8 cellular contexts compared by ENCODE assay signal in genomic region chr10:55091691-55092328, GRCh38.
A peak's percentile ranks its signal among the peaks of the same experiment; 100 is the strongest.
DNase-seq lines count a peak whose midpoint lies in the region; ATAC-seq and TF ChIP-seq lines count a peak whose summit lies in the region.

No MANE protein-coding gene starts in this region.

- H3K27me3 ChIP-seq in adrenal gland, result no peaks in the 10 kb centered on the region

- intact Hi-C loops in adrenal gland (cut with DNase I), result loop anchor here (5.0 to 10.0 kb wide), 2 partner anchors 170 to 173 kb away; no protein-coding TSS in a partner anchor

- H3K27ac Mint-ChIP-seq in stimulated activated naive CD8-positive, alpha-beta T cell treated with anti-CD3 and anti-CD28 coated beads, Interleukin-15, amount 100 ng/mL, for 72 hours, result no peak overlapping the region

- DNase-seq in ELR (ENCODE audit: low read depth) (peak; percentile 4), adrenal gland (peak in 1 of 7 donors; percentile 15), medulla oblongata (ENCODE audit: extremely low spot score) (peak; percentile 8), dedifferentiated amniotic fluid mesenchymal stem cell (ENCODE audit: extremely low spot score) (no peak), T-helper 1 cell (no peak)
- no peak for DNase-seq in stimulated activated naive CD8-positive, alpha-beta T cell treated with anti-CD3 and anti-CD28 coated beads, Interleukin-15, amount 100 ng/mL, for 72 hours

- H3K4me3 Mint-ChIP-seq in stimulated activated naive CD8-positive, alpha-beta T cell treated with anti-CD3 and anti-CD28 coated beads, Interleukin-15, amount 100 ng/mL, for 72 hours, result no peak overlapping the region

- peak; percentile 70 to 91 (median 84) for TF ChIP-seq CTCF in adrenal gland (IDR thresholded peaks at IDR 0.05)

- no peaks in the 10 kb centered on the region for H3K9me3 ChIP-seq in adrenal gland (replicated peaks in 1 of 3)

- no peak for TF ChIP-seq POLR2A in adrenal gland (IDR thresholded peaks at IDR 0.05)

- H3K27me3 Mint-ChIP-seq in stimulated activated naive CD8-positive, alpha-beta T cell treated with anti-CD3 and anti-CD28 coated beads, Interleukin-15, amount 100 ng/mL, for 72 hours, result no peaks in the 10 kb centered on the region

- no peak overlapping the region for H3K27ac ChIP-seq in adrenal gland

- H3K36me3 ChIP-seq in adrenal gland (replicated peaks in 1 of 2), result no peaks in the 10 kb centered on the region

- peaks cover 0 to 5% of the 10 kb centered on the region in 2 donors for H3K9me3 Mint-ChIP-seq in stimulated activated naive CD8-positive, alpha-beta T cell treated with anti-CD3 and anti-CD28 coated beads, Interleukin-15, amount 100 ng/mL, for 72 hours

- 0 to 2% (median 1%) methylated on average over 1 of the region's 1 CpG for WGBS in adrenal gland, 4 donors

- H3K4me1 ChIP-seq in adrenal gland (replicated peaks in 1 of 2), result no peaks in the 10 kb centered on the region

- no peaks in the 10 kb centered on the region for H3K4me1 Mint-ChIP-seq in stimulated activated naive CD8-positive, alpha-beta T cell treated with anti-CD3 and anti-CD28 coated beads, Interleukin-15, amount 100 ng/mL, for 72 hours

- ATAC-seq in HG02870 (IDR thresholded peaks at IDR 0.05; ENCODE audit: unreplicated experiment), result peak; percentile 57
- no peak for ATAC-seq in stimulated activated naive CD8-positive, alpha-beta T cell treated with anti-CD3 and anti-CD28 coated beads, Interleukin-15, amount 100 ng/mL, for 72 hours
- no peak for ATAC-seq in GM21619 (IDR thresholded peaks at IDR 0.05; ENCODE audit: unreplicated experiment)

- H3K4me3 ChIP-seq in adrenal gland, result no peak overlapping the region

Comparison
In these comparisons a context has a peak if more than half of its experiments do, and no peak if none do; other contexts are left out.
1. DNase-seq: peak in ELR (single experiment) and medulla oblongata (single experiment); none in stimulated activated naive CD8-positive, alpha-beta T cell treated with anti-CD3 and anti-CD28 coated beads, Interleukin-15, amount 100 ng/mL, for 72 hours (0 of 2), dedifferentiated amniotic fluid mesenchymal stem cell (single experiment) and T-helper 1 cell (0 of 5).